In genomic region chr3:57120803-57121174, GRCh38 we compare ENCODE assay signal across 25 cellular contexts. TPM values are rescaled to one million over a fixed set of nuclear protein-coding genes. Genes with fewer than 3 reads are reported as not detected.
"Had no signal": no experiment of that assay in that cellular context is flagged by ENCODE, and none has a peak within 500 bp of the region (broad histone marks: within the 10 kb centered on the region; RNA-seq: fewer than 3 reads in every experiment).

No MANE protein-coding gene starts in this region.

- H3K36me3 ChIP-seq: brain microvascular endothelial cell, SJSA1 had no signal

- H3K9me3 ChIP-seq: SJSA1 had no signal

- H3K4me1 Mint-ChIP-seq: activated B cell treated with CpG ODN at 0.5 μM for 24 hours; activated CD4-positive, alpha-beta T cell treated with anti-CD3 and anti-CD28 coated beads, Interleukin-2, amount 10 ng/mL, durations not matched to agents 24 days and 14 days; activated CD8-positive, alpha-beta memory T cell treated with anti-CD3 and anti-CD28 coated beads, Interleukin-2, amount 10 ng/mL, durations not matched to agents 7 days and 5 days; activated naive CD8-positive, alpha-beta T cell treated with anti-CD3 and anti-CD28 coated beads, Interleukin-2, amount 50 U/mL, for 24 hours had no signal

- H3K4me1 ChIP-seq: SJSA1 had no signal

- H3K27ac ChIP-seq: brain microvascular endothelial cell, SJSA1 had no signal

- ATAC-seq: activated CD8-positive, alpha-beta memory T cell treated with anti-CD3 and anti-CD28 coated beads, Interleukin-2, amount 10 ng/mL, durations not matched to agents 7 days and 5 days; activated naive CD4-positive, alpha-beta T cell treated with anti-CD3 and anti-CD28 coated beads, Interleukin-2, amount 50 U/mL, for 72 hours; activated naive CD8-positive, alpha-beta T cell treated with anti-CD3 and anti-CD28 coated beads, Interleukin-2, amount 50 U/mL, for 24 hours; T-helper 17 cell had no signal

- H3K27ac Mint-ChIP-seq: activated B cell treated with CpG ODN at 0.5 μM for 24 hours; activated CD4-positive, alpha-beta T cell treated with anti-CD3 and anti-CD28 coated beads, Interleukin-2, amount 10 ng/mL, durations not matched to agents 24 days and 14 days; activated CD8-positive, alpha-beta memory T cell treated with anti-CD3 and anti-CD28 coated beads, Interleukin-2, amount 10 ng/mL, durations not matched to agents 7 days and 5 days; activated naive CD4-positive, alpha-beta T cell treated with anti-CD3 and anti-CD28 coated beads, Interleukin-2, amount 50 U/mL, for 72 hours; activated naive CD8-positive, alpha-beta T cell treated with anti-CD3 and anti-CD28 coated beads, Interleukin-2, amount 50 U/mL, for 24 hours; activated T-cell treated with anti-CD3 and anti-CD28 coated beads, Interleukin-2, amount 50 U/mL, for 24 hours; activated T-helper 1 cell treated with anti-CD3 and anti-CD28 coated beads, Interleukin-12 subunit alpha, Interleukin-12 subunit beta, Interleukin-2, Interleukin-4 antibody, amounts not matched to agents 30 ng/mL and 10 ng/mL and 1 ng/mL, durations not matched to agents 14 hours and 24 hours and 36 hours; T-helper 17 cell had no signal

- H3K4me3 ChIP-seq: SJSA1 had no signal

- H3K36me3 Mint-ChIP-seq: activated CD8-positive, alpha-beta memory T cell treated with anti-CD3 and anti-CD28 coated beads, Interleukin-2, amount 10 ng/mL, durations not matched to agents 7 days and 5 days; activated naive CD4-positive, alpha-beta T cell treated with anti-CD3 and anti-CD28 coated beads, Interleukin-2, amount 50 U/mL, for 72 hours had no signal

- H3K27me3 ChIP-seq: brain microvascular endothelial cell, SJSA1 had no signal

- H3K9me3 Mint-ChIP-seq: activated B cell treated with CpG ODN at 0.5 μM for 24 hours; activated CD4-positive, alpha-beta T cell treated with anti-CD3 and anti-CD28 coated beads, Interleukin-2, amount 10 ng/mL, durations not matched to agents 24 days and 14 days; activated naive CD4-positive, alpha-beta T cell treated with anti-CD3 and anti-CD28 coated beads, Interleukin-2, amount 50 U/mL, for 72 hours; activated naive CD8-positive, alpha-beta T cell treated with anti-CD3 and anti-CD28 coated beads, Interleukin-2, amount 50 U/mL, for 24 hours; activated T-cell treated with anti-CD3 and anti-CD28 coated beads, Interleukin-2, amount 50 U/mL, for 24 hours; activated T-helper 1 cell treated with anti-CD3 and anti-CD28 coated beads, Interleukin-12 subunit alpha, Interleukin-12 subunit beta, Interleukin-2, Interleukin-4 antibody, amounts not matched to agents 30 ng/mL and 10 ng/mL and 1 ng/mL, durations not matched to agents 14 hours and 24 hours and 36 hours had no signal

- DNase-seq: activated B cell treated with CpG ODN at 0.5 μM for 24 hours; activated CD4-positive, alpha-beta T cell treated with anti-CD3 and anti-CD28 coated beads for 1 hour; activated CD4-positive, alpha-beta T cell treated with anti-CD3 and anti-CD28 coated beads, Interleukin-2, amount 10 ng/mL, durations not matched to agents 24 days and 14 days; activated CD4-positive, alpha-beta T cell treated with anti-CD3 and anti-CD28 coated beads, Interleukin-2, amount 50 U/mL, for 48 hours; activated CD8-positive, alpha-beta memory T cell treated with anti-CD3 and anti-CD28 coated beads, Interleukin-2, amount 10 ng/mL, durations not matched to agents 7 days and 5 days; activated effector memory CD4-positive, alpha-beta T cell treated with Interleukin-2 at 50 U/mL for 16 hours; activated naive CD4-positive, alpha-beta T cell; activated naive CD8-positive, alpha-beta T cell treated with anti-CD3 and anti-CD28 coated beads, Interleukin-2, amount 50 U/mL, for 24 hours; activated T-cell treated with anti-CD3 and anti-CD28 coated beads, Interleukin-2, amount 50 U/mL, for 24 hours; amniotic stem cell; brain microvascular endothelial cell; IMR-90; Kasumi-1; KBM-7; NCI-H1436 treated with DMSO at 0.1 percent for 48 hours; NCI-H187; NCI-H2081; NCI-H446 treated with DMSO at 0.1 percent for 48 hours; NCI-H526 treated with DMSO at 0.1 percent for 48 hours; NCI-H82; T-helper 17 cell; T-helper 9 cell had no signal

- H3K4me3 Mint-ChIP-seq: activated B cell treated with CpG ODN at 0.5 μM for 24 hours; activated CD4-positive, alpha-beta T cell treated with anti-CD3 and anti-CD28 coated beads, Interleukin-2, amount 10 ng/mL, durations not matched to agents 24 days and 14 days; activated CD8-positive, alpha-beta memory T cell treated with anti-CD3 and anti-CD28 coated beads, Interleukin-2, amount 10 ng/mL, durations not matched to agents 7 days and 5 days; activated naive CD8-positive, alpha-beta T cell treated with anti-CD3 and anti-CD28 coated beads, Interleukin-2, amount 50 U/mL, for 24 hours; activated T-cell treated with anti-CD3 and anti-CD28 coated beads, Interleukin-2, amount 50 U/mL, for 24 hours; activated T-helper 1 cell treated with anti-CD3 and anti-CD28 coated beads, Interleukin-12 subunit alpha, Interleukin-12 subunit beta, Interleukin-2, Interleukin-4 antibody, amounts not matched to agents 30 ng/mL and 10 ng/mL and 1 ng/mL, durations not matched to agents 14 hours and 24 hours and 36 hours; T-helper 17 cell had no signal

RNA-seq across cellular contexts. Expression of gene IL17RD, which starts 44.4 kb away (rescaled TPM):
- total RNA-seq: activated B cell treated with CpG ODN at 0.5 μM for 24 hours; activated T-helper 1 cell treated with anti-CD3 and anti-CD28 coated beads, Interleukin-12 subunit alpha, Interleukin-12 subunit beta, Interleukin-2, Interleukin-4 antibody, amounts not matched to agents 30 ng/mL and 10 ng/mL and 1 ng/mL, durations not matched to agents 14 hours and 24 hours and 36 hours; SJSA1; T-helper 17 cell had no signal
